In genomic region chr20:32528905-32529670, GRCh38 we compare ENCODE assay signal across 16 cellular contexts. TPM values are rescaled to one million over a fixed set of nuclear protein-coding genes. Genes with fewer than 3 reads are reported as not detected.
DNase-seq lines count a peak whose midpoint lies in the region; ATAC-seq and TF ChIP-seq lines count a peak whose summit lies in the region.
"Had no signal": no experiment of that assay in that cellular context is flagged by ENCODE, and none has a peak within 500 bp of the region (broad histone marks: within the 10 kb centered on the region; RNA-seq: fewer than 3 reads in every experiment).

No MANE protein-coding gene starts in this region.

- H3K36me3 ChIP-seq in CD4-positive, alpha-beta memory T cell (ENCODE audit: insufficient read depth, low read length), result peaks cover 4% of the 10 kb centered on the region
- H3K36me3 ChIP-seq in naive thymus-derived CD4-positive, alpha-beta T cell (ENCODE audit: control insufficient read depth in 2 of 3, insufficient read depth in 3 of 3, low read length in 3 of 3), result no peaks in the 10 kb centered on the region
- peaks cover 4% of the 10 kb centered on the region; the same call in 1 of the 2 replicates for H3K36me3 ChIP-seq in WERI-Rb-1

- no peak for TF ChIP-seq CTCF in WERI-Rb-1 (IDR thresholded peaks at IDR 0.05; ENCODE audit: low read depth, low read length)

- CTCF ChIA-PET in CD4-positive, alpha-beta memory T cell (lab: Charles Lee; ENCODE audit: partially characterized antibody), result interaction anchor here (1.2 to 12.0 kb wide), 3 partner anchors 8 to 124 kb away, joined by 3 to 430 read pairs (median 312); no protein-coding TSS in a partner anchor
- CTCF ChIA-PET in naive thymus-derived CD4-positive, alpha-beta T cell (lab: Charles Lee), result interaction anchor here (0.6 to 11.4 kb wide), 4 partner anchors 8 to 123 kb away, joined by 3 to 320 read pairs (median 6); no protein-coding TSS in a partner anchor

- POLR2A ChIA-PET in CD4-positive, alpha-beta memory T cell (lab: Charles Lee; ENCODE audit: partially characterized antibody), result interaction anchor here (1.3 to 11.5 kb wide), 5 partner anchors 9 to 124 kb away, joined by 3 to 449 read pairs (median 5); partner anchors contain the start of gene NOL4L
- POLR2A ChIA-PET in naive thymus-derived CD4-positive, alpha-beta T cell (lab: Charles Lee), result interaction anchor here (1.4 to 26.0 kb wide), 5 partner anchors 4 to 123 kb away, joined by 4 to 623 read pairs (median 13); partner anchors contain the start of gene NOL4L

- DNase-seq in DMS79 treated with DMSO at 0.1 percent for 48 hours (lab: John Stamatoyannopoulos, UW) (peak; percentile 37), DMS79 (lab: John Stamatoyannopoulos, UW) (no peak), DMS153 treated with DMSO at 0.1 percent for 48 hours (lab: John Stamatoyannopoulos, UW; ENCODE audit: unreplicated experiment) (no peak), NCI-H526 (lab: John Stamatoyannopoulos, UW) (no peak), WERI-Rb-1 (no peak)
- DNase-seq in CD4-positive, alpha-beta memory T cell, result no peak
- no peak for DNase-seq in activated naive CD8-positive, alpha-beta T cell treated with anti-CD3 and anti-CD28 coated beads for 36 hours
- no peak for DNase-seq in naive thymus-derived CD4-positive, alpha-beta T cell
- DNase-seq: 8988T; activated CD8-positive, alpha-beta memory T cell treated with anti-CD3 and anti-CD28 coated beads, Interleukin-2, amount 50 U/mL, for 4 hours; NCI-H2029 treated with DMSO at 0.1 percent for 48 hours; stimulated activated CD4-positive, alpha-beta T cell treated with anti-CD3 and anti-CD28 coated beads, Interleukin-12 subunit alpha, Interleukin-12 subunit beta, amount 100 ng/mL, for 4 hours; SW 1271 had no signal

- H3K4me1 Mint-ChIP-seq in CD4-positive, alpha-beta memory T cell, result peaks cover 56 to 92% (median 80%) of the 10 kb centered on the region in 4 donors
- H3K4me1 Mint-ChIP-seq in activated naive CD8-positive, alpha-beta T cell treated with anti-CD3 and anti-CD28 coated beads for 36 hours, result peaks cover 84% of the 10 kb centered on the region
- H3K4me1 Mint-ChIP-seq in naive thymus-derived CD4-positive, alpha-beta T cell, result peaks cover 67 to 99% (median 89%) of the 10 kb centered on the region in 7 donors

- no peaks in the 10 kb centered on the region for H3K9me3 Mint-ChIP-seq in CD4-positive, alpha-beta memory T cell
- no peaks in the 10 kb centered on the region for H3K9me3 Mint-ChIP-seq in activated naive CD8-positive, alpha-beta T cell treated with anti-CD3 and anti-CD28 coated beads for 36 hours
- H3K9me3 Mint-ChIP-seq in naive thymus-derived CD4-positive, alpha-beta T cell, result no peaks in the 10 kb centered on the region

- peaks cover 20 to 25% of the 10 kb centered on the region in 2 donors for H3K36me3 Mint-ChIP-seq in CD4-positive, alpha-beta memory T cell
- peaks cover 14% of the 10 kb centered on the region for H3K36me3 Mint-ChIP-seq in activated naive CD8-positive, alpha-beta T cell treated with anti-CD3 and anti-CD28 coated beads for 36 hours
- H3K36me3 Mint-ChIP-seq in naive thymus-derived CD4-positive, alpha-beta T cell, result peaks cover 0 to 20% (median 11%) of the 10 kb centered on the region in 5 donors

- intact Hi-C loops in CD4-positive, alpha-beta memory T cell (cut with micrococcal nuclease), result no loop called here
- intact Hi-C loops in naive thymus-derived CD4-positive, alpha-beta T cell (cut with micrococcal nuclease), result loop anchor here in 1 of 2 donors (1.0 kb wide), 1 partner anchor 7 kb away; no protein-coding TSS in a partner anchor

- H3K27me3 ChIP-seq in CD4-positive, alpha-beta memory T cell (ENCODE audit: insufficient read depth, low read length), result no peaks in the 10 kb centered on the region
- no peaks in the 10 kb centered on the region for H3K27me3 ChIP-seq in naive thymus-derived CD4-positive, alpha-beta T cell (ENCODE audit: control insufficient read depth in 2 of 2, insufficient read depth in 2 of 2, low read length in 2 of 2)
- H3K27me3 ChIP-seq in WERI-Rb-1 (ENCODE audit: insufficient read depth, low read depth, severe bottlenecking), result no peaks in the 10 kb centered on the region

- ATAC-seq in naive thymus-derived CD4-positive, alpha-beta T cell, result no peak
- ATAC-seq: esophagus mucosa had no signal

- no peaks in the 10 kb centered on the region for H3K9me3 ChIP-seq in CD4-positive, alpha-beta memory T cell (ENCODE audit: control insufficient read depth in 1 of 2, low read length in 2 of 2)
- H3K9me3 ChIP-seq in naive thymus-derived CD4-positive, alpha-beta T cell (ENCODE audit: control insufficient read depth in 2 of 3, low read length in 3 of 3), result no peaks in the 10 kb centered on the region
- H3K9me3 ChIP-seq in WERI-Rb-1 (ENCODE audit: severe bottlenecking), result no peaks in the 10 kb centered on the region

- H3K4me3 Mint-ChIP-seq in CD4-positive, alpha-beta memory T cell, result peak overlapping the region in 2 of 8 donors; percentile 26
- peak overlapping the region; percentile 60 for H3K4me3 Mint-ChIP-seq in activated naive CD8-positive, alpha-beta T cell treated with anti-CD3 and anti-CD28 coated beads for 36 hours
- peak overlapping the region in 9 of 10 donors; percentile 67 to 87 (median 76) for H3K4me3 Mint-ChIP-seq in naive thymus-derived CD4-positive, alpha-beta T cell

- H3K27ac Mint-ChIP-seq in CD4-positive, alpha-beta memory T cell, result peak overlapping the region; percentile 80 to 92 (median 85)
- H3K27ac Mint-ChIP-seq in activated naive CD8-positive, alpha-beta T cell treated with anti-CD3 and anti-CD28 coated beads for 36 hours, result peak overlapping the region; percentile 96
- peak overlapping the region; percentile 55 to 97 (median 95) for H3K27ac Mint-ChIP-seq in naive thymus-derived CD4-positive, alpha-beta T cell
- H3K27ac Mint-ChIP-seq: progenitor cell of endocrine pancreas had no signal

- no peaks in the 10 kb centered on the region for H3K27me3 Mint-ChIP-seq in CD4-positive, alpha-beta memory T cell
- no peaks in the 10 kb centered on the region for H3K27me3 Mint-ChIP-seq in activated naive CD8-positive, alpha-beta T cell treated with anti-CD3 and anti-CD28 coated beads for 36 hours
- H3K27me3 Mint-ChIP-seq in naive thymus-derived CD4-positive, alpha-beta T cell, result no peaks in the 10 kb centered on the region

- H3K4me1 ChIP-seq in CD4-positive, alpha-beta memory T cell (ENCODE audit: insufficient read depth, low read length), result peaks cover 89% of the 10 kb centered on the region
- peaks cover 27 to 79% of the 10 kb centered on the region in 2 donors for H3K4me1 ChIP-seq in naive thymus-derived CD4-positive, alpha-beta T cell (ENCODE audit: control insufficient read depth in 2 of 2, insufficient read depth in 2 of 2, low read length in 2 of 2)

- no peak overlapping the region for H3K4me3 ChIP-seq in CD4-positive, alpha-beta memory T cell (ENCODE audit: low read length in 2 of 2)
- no peak overlapping the region for H3K4me3 ChIP-seq in naive thymus-derived CD4-positive, alpha-beta T cell (ENCODE audit: low read length)
- no peak overlapping the region for H3K4me3 ChIP-seq in WERI-Rb-1 (ENCODE audit: low read depth, low read length)
- H3K4me3 ChIP-seq: coronary artery had no signal

- no peak overlapping the region for H3K27ac ChIP-seq in CD4-positive, alpha-beta memory T cell (ENCODE audit: low read depth, low read length)
- peak overlapping the region; percentile 73 for H3K27ac ChIP-seq in naive thymus-derived CD4-positive, alpha-beta T cell (ENCODE audit: low read depth, low read length)
- H3K27ac ChIP-seq in WERI-Rb-1, result no peak overlapping the region
- H3K27ac ChIP-seq: coronary artery had no signal

RNA-seq across cellular contexts. Expression of gene NOL4L, which starts 56.0 kb away (rescaled TPM):
- 10 to 100 TPM; 71.0 to 74.2 TPM for total RNA-seq in CD4-positive, alpha-beta memory T cell
- polyA plus RNA-seq in CD4-positive, alpha-beta memory T cell, result 10 to 100 TPM in 1 of 2 donors, 1 to 10 TPM in 1; 7.0 to 23.9 TPM
- 10 to 100 TPM; 15.9 TPM for total RNA-seq in activated naive CD8-positive, alpha-beta T cell treated with anti-CD3 and anti-CD28 coated beads for 36 hours
- total RNA-seq in naive thymus-derived CD4-positive, alpha-beta T cell, result 10 to 100 TPM; 29.4 to 81.9 (median 74.6) TPM
- 10 to 100 TPM; 17.3 to 23.5 TPM for polyA plus RNA-seq in naive thymus-derived CD4-positive, alpha-beta T cell
